ENCODE assay signal across 8 cellular contexts in the genomic region with DNA sequence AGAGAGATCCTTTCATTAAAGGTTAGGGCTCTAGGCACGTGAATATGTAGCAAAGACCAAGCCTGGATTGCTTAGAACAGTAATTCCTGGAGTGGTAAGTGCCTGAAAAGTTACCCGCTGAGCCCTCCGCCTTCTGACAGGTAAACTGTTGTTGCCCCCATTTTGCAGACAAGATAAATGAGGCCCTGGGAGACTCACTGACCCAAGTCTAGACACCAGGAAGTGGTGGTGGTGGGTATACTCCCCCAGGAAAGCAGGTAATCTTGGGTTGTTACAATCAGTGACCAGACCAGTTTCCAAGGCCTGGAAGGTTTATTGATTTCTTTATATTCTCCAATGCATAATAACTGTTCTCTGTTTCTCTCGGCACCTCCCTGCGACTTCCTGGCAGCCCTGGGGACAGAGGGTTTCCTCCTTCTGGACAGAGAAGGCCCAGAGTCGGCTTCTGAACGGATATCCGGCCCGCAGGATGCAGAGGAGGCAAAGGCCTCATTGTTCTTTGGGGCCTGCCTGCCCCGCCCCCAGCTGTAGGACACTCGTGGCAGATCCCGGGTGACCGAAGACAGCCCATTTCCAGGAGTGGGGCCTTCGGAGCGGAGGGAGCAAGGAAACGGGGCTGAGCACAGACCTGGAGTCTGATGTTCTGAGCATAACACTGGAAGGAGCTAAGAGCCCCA. TPM values are rescaled to one million over a fixed set of nuclear protein-coding genes. Genes with fewer than 3 reads are reported as not detected.
DNase-seq lines count a peak whose midpoint lies in the region; ATAC-seq and TF ChIP-seq lines count a peak whose summit lies in the region.

No MANE protein-coding gene starts in this region.

- H3K14ac ChIP-seq in mesenchymal stem cell (ENCODE audit: low read length in 2 of 2): no peak overlapping the region

- H3K79me1 ChIP-seq in mesenchymal stem cell (replicated peaks; ENCODE audit: low read length, poor library complexity, severe bottlenecking): peaks cover 8% of the 10 kb centered on the region

- H4K8ac ChIP-seq in mesenchymal stem cell (ENCODE audit: low read length): peak overlapping the region; percentile 60

- H3K4ac ChIP-seq in mesenchymal stem cell (ENCODE audit: low read depth in 1 of 2, low read length in 2 of 2): peak overlapping the region; percentile 65 to 86

- TF ChIP-seq POLR2A in GM19099 (IDR thresholded peaks at IDR 0.05; ENCODE audit: extremely low read depth, insufficient read length, low read depth): peak; percentile 59

- no peaks in the 10 kb centered on the region for H3K36me3 ChIP-seq in HUES6 (ENCODE audit: control insufficient read depth, insufficient read depth, low read length)
- no peaks in the 10 kb centered on the region for H3K36me3 ChIP-seq in mesenchymal stem cell (ENCODE audit: control insufficient read depth in 1 of 2, insufficient read depth in 2 of 2, low read depth in 1 of 2, low read length in 2 of 2)

- H2BK12ac ChIP-seq in mesenchymal stem cell (ENCODE audit: low read length in 2 of 2): peak overlapping the region; percentile 12 to 65

- ATAC-seq in stimulated activated naive CD8-positive, alpha-beta T cell treated with anti-CD3 and anti-CD28 coated beads, Interleukin-15, Interleukin-2, amounts not matched to agents 100 U/mL and 50 U/mL, for 24 hours: no peak

- peak overlapping the region; percentile 72 for H4K91ac ChIP-seq in mesenchymal stem cell (ENCODE audit: low read length)

- H3K18ac ChIP-seq in mesenchymal stem cell (ENCODE audit: low read depth in 1 of 2, low read length in 2 of 2): peak overlapping the region; percentile 50 to 88

- H3K9me3 ChIP-seq in HUES6 (ENCODE audit: control insufficient read depth, insufficient read depth, low read depth, low read length): no peaks in the 10 kb centered on the region
- H3K9me3 ChIP-seq in mesenchymal stem cell (ENCODE audit: control insufficient read depth, low read length): no peaks in the 10 kb centered on the region

- peak overlapping the region; percentile 90 for H2AK5ac ChIP-seq in mesenchymal stem cell (ENCODE audit: low read length, severe bottlenecking)

- H2AFZ ChIP-seq in mesenchymal stem cell (ENCODE audit: low read depth, low read length): no peak overlapping the region

- DNase-seq in AG04449 (ENCODE audit: low read depth, low spot score): no peak
- peak; percentile 22 for DNase-seq in activated CD4-positive, alpha-beta T cell treated with anti-CD3 and anti-CD28 coated beads for 1 hour
- peak; percentile 30 for DNase-seq in effector CD8-positive, alpha-beta T cell (lab: John Stamatoyannopoulos, UW)
- DNase-seq in mesenchymal stem cell: no peak
- DNase-seq in stimulated activated naive CD8-positive, alpha-beta T cell treated with anti-CD3 and anti-CD28 coated beads, Interleukin-15, Interleukin-2, amounts not matched to agents 100 U/mL and 50 U/mL, for 24 hours: peak; percentile 62
- DNase-seq in NCI-H510A treated with DMSO at 0.1 percent for 48 hours (lab: John Stamatoyannopoulos, UW): no peak

- POLR2A ChIA-PET in AG04449 (lab: Yijun Ruan, JAX): interaction anchor here (1.6 kb wide), 1 partner anchor 337 kb away, joined by 11 read pairs; the partner anchor contains the start of gene RGS10

- H3K27ac ChIP-seq in HUES6 (ENCODE audit: low read depth, low read length): no peak overlapping the region
- peak overlapping the region; percentile 45 for H3K27ac ChIP-seq in mesenchymal stem cell (ENCODE audit: low read length, poor library complexity, severe bottlenecking)

- H3K4me1 ChIP-seq in HUES6 (ENCODE audit: control insufficient read depth, insufficient read depth, low read length) (peaks cover 30% of the 10 kb centered on the region), mesenchymal stem cell (ENCODE audit: control insufficient read depth, insufficient read depth, low read depth, low read length) (peaks cover 8% of the 10 kb centered on the region)

- H2BK120ac ChIP-seq in mesenchymal stem cell (ENCODE audit: low read depth, low read length): peak overlapping the region; percentile 71

- CTCF ChIA-PET in AG04449 (lab: Yijun Ruan, JAX): interaction anchor here (0.6 to 20.3 kb wide), 50 partner anchors 7 to 532 kb away, joined by 3 to 530 read pairs (median 4); partner anchors contain the start of gene RGS10

- H2BK5ac ChIP-seq in mesenchymal stem cell (ENCODE audit: low read depth, low read length, poor library complexity, severe bottlenecking): no peak overlapping the region

- 30% methylated on average over 16 of the region's 16 CpGs for WGBS in mesenchymal stem cell

- H3K4me2 ChIP-seq in mesenchymal stem cell (ENCODE audit: low read length, poor library complexity, severe bottlenecking): peak overlapping the region; percentile 66

- peak overlapping the region; percentile 89 for H2BK15ac ChIP-seq in mesenchymal stem cell (ENCODE audit: low read depth, poor library complexity, severe bottlenecking)

- H3K23ac ChIP-seq in mesenchymal stem cell (ENCODE audit: low read length in 2 of 2): peak overlapping the region; percentile 6 to 93

- no peak for TF ChIP-seq CTCF in AG04449 (IDR thresholded peaks at IDR 0.05; ENCODE audit: insufficient read depth, low read length, missing control alignments)

- H3K9ac ChIP-seq in HUES6 (ENCODE audit: low read length): peak overlapping the region; percentile 23
- H3K9ac ChIP-seq in mesenchymal stem cell (ENCODE audit: low read length): peak overlapping the region; percentile 78

- H3K4me3 ChIP-seq in AG04449 (ENCODE audit: low read depth, low read length): peak overlapping the region; percentile 79
- peak overlapping the region; percentile 71 for H3K4me3 ChIP-seq in HUES6 (ENCODE audit: low read depth, low read length)
- peak overlapping the region in 1 of 2 experiments; percentile 70 for H3K4me3 ChIP-seq in mesenchymal stem cell (ENCODE audit: insufficient read depth in 1 of 2, low read depth in 1 of 2, low read length in 2 of 2)

- H3K27me3 ChIP-seq in HUES6 (ENCODE audit: control insufficient read depth, insufficient read depth, low read length): peaks cover 18% of the 10 kb centered on the region
- H3K27me3 ChIP-seq in mesenchymal stem cell (ENCODE audit: control insufficient read depth in 1 of 2, insufficient read depth in 1 of 2, low read length in 2 of 2): no peaks in the 10 kb centered on the region

RNA-seq across cellular contexts. Expression of gene GRK5, which starts 1.3 kb away (rescaled TPM):
- polyA plus RNA-seq in mesenchymal stem cell (2013, experiment 1 of 2): 56.5 TPM
- polyA plus RNA-seq in mesenchymal stem cell (2013, experiment 2 of 2): 57.3 TPM

RNA-seq across cellular contexts. Expression of gene PRDX3, which starts 27.5 kb away (rescaled TPM):
- polyA plus RNA-seq in mesenchymal stem cell (2013, experiment 1 of 2): 95.8 TPM
- polyA plus RNA-seq in mesenchymal stem cell (2013, experiment 2 of 2): 97.4 TPM

RNA-seq across cellular contexts. Expression of gene SFXN4, which starts 40.5 kb away (rescaled TPM):
- polyA plus RNA-seq in mesenchymal stem cell (2013, experiment 1 of 2): 14.4 TPM
- 17.1 TPM for polyA plus RNA-seq in mesenchymal stem cell (2013, experiment 2 of 2)

Comparison
In these comparisons a context has a peak if more than half of its experiments do, and no peak if none do; other contexts are left out.
1. DNase-seq: peak in activated CD4-positive, alpha-beta T cell treated with anti-CD3 and anti-CD28 coated beads for 1 hour (single experiment), effector CD8-positive, alpha-beta T cell (single experiment) and stimulated activated naive CD8-positive, alpha-beta T cell treated with anti-CD3 and anti-CD28 coated beads, Interleukin-15, Interleukin-2, amounts not matched to agents 100 U/mL and 50 U/mL, for 24 hours (single experiment); none in AG04449 (single experiment), mesenchymal stem cell (single experiment) and NCI-H510A treated with DMSO at 0.1 percent for 48 hours (single experiment).